In the genomic region with DNA sequence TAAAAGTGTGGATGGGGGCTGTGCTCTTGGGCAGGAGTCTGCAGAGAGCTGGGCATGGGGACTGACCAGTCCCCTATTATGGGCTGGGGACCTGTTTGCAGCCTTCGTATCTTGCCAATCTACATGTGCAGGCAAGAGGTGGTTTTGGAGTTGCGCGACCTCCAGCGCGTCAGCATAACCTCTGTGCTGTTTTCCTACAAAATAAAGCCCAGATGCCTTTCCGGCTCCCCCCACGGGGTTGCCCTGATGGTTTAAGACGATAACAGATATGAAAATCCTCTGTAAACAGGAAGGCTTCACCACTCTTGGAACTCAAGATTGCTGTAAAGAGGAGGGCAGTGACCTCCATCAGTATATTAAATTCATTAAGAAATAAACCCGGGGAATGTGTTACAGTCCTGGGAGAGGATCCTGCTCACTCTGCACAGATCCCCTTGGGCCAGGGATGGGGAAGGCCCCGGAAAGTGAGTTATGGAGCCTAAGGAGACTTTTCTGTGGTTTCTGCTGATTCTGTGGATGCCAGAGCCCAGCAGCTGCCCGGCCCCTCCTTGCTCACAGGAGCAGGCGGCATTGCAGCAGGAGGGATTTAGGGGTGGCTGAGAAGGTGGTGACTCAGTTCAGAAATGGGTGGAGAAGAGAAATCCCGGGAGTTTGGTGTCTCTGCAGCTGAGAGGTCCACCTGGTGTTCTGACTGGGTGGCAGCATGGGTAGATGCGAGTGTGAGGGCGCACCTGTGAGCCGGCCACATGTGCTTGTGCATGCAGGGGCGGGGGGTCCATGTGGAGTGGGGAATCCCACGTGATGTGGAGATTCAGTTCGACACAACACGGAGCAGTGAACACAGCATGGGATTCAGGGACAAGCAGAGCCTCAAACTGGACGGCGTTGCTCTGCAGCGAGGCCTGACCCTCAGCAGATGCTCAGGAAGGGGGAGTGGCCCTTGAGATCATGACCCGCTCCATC, we compare ENCODE assay signal across 24 cellular contexts. TPM values are rescaled to one million over a fixed set of nuclear protein-coding genes. Genes with fewer than 3 reads are reported as not detected.
A peak's percentile ranks its signal among the peaks of the same experiment; 100 is the strongest.
DNase-seq lines count a peak whose midpoint lies in the region; ATAC-seq and TF ChIP-seq lines count a peak whose summit lies in the region.
"Had no signal": no experiment of that assay in that cellular context is flagged by ENCODE, and none has a peak within 500 bp of the region (broad histone marks: within the 10 kb centered on the region; RNA-seq: fewer than 3 reads in every experiment).

No MANE protein-coding gene starts in this region.

- no peak overlapping the region for H3K56ac ChIP-seq in mesendoderm (ENCODE audit: low read length)

- H3K36me3 Mint-ChIP-seq in stimulated activated naive B cell treated with anti-CD40 and anti-IgM and Interleukin-4, amounts not matched to agents 10 μg/mL and 1 μg/mL and 100 μg/mL, for 72 hours = no peaks in the 10 kb centered on the region
- H3K36me3 Mint-ChIP-seq: immature natural killer cell; natural killer cell treated with Interleukin-12 subunit alpha and Interleukin-12 subunit beta and Interleukin-15 and Interleukin-18, amount 100 ng/mL, for 72 hours had no signal

- no peak for TF ChIP-seq CTCF in NB4 (IDR thresholded peaks at IDR 0.05; ENCODE audit: low read depth, low read length)
- peak; percentile 18; the same call in 1 of the 2 replicates for TF ChIP-seq CTCF in VCaP (conservative IDR thresholded peaks at IDR 0.05)

- H3K4me3 ChIP-seq in GM23248 (no peak overlapping the region), NB4 (ENCODE audit: low read depth, low read length) (no peak overlapping the region), mesendoderm (ENCODE audit: low read length) (no peak overlapping the region)
- H3K4me3 ChIP-seq: ascending aorta, psoas muscle, stomach, vagina had no signal

- no peaks in the 10 kb centered on the region for H3K79me2 ChIP-seq in GM23248 (ENCODE audit: insufficient read depth)
- H3K79me2 ChIP-seq in mesendoderm (ENCODE audit: control insufficient read depth, insufficient read depth, low read length) = no peaks in the 10 kb centered on the region

- H2AFZ ChIP-seq in GM23248 = no peak overlapping the region

- H3K23ac ChIP-seq in mesendoderm (ENCODE audit: low read length) = no peak overlapping the region

- 66 to 68% methylated on average over 23 to 24 of the region's 24 CpGs for WGBS in GM23248 (ENCODE audit: low coverage in 1 of 2, low lambda C conversion rate in 2 of 2, missing lambda C conversion rate in 2 of 2), 2 experiments
- WGBS in mesendoderm (ENCODE audit: extremely low coverage, insufficient coverage, low lambda C conversion rate) = no CpG with 5 or more reads among the region's 24 CpGs

- no peaks in the 10 kb centered on the region for H3K4me1 ChIP-seq in GM23248 (ENCODE audit: insufficient read depth)
- no peaks in the 10 kb centered on the region for H3K4me1 ChIP-seq in mesendoderm (ENCODE audit: control insufficient read depth, low read depth, low read length)
- H3K4me1 ChIP-seq: ascending aorta, psoas muscle, stomach, vagina had no signal

- H3K4me2 ChIP-seq in GM23248 (ENCODE audit: unreplicated experiment) (no peak overlapping the region), mesendoderm (ENCODE audit: low read length) (no peak overlapping the region)

- no peaks in the 10 kb centered on the region for H4K20me1 ChIP-seq in GM23248 (ENCODE audit: insufficient read depth)

- H3K4me1 Mint-ChIP-seq in stimulated activated naive B cell treated with anti-CD40 and anti-IgM and Interleukin-4, amounts not matched to agents 10 μg/mL and 1 μg/mL and 100 μg/mL, for 72 hours = peaks cover 0 to 6% of the 10 kb centered on the region in 2 donors
- H3K4me1 Mint-ChIP-seq: activated T-helper 17 cell treated with anti-CD3 and anti-CD28 coated beads, Interleukin-2, amount 50 U/mL, for 72 hours; immature natural killer cell had no signal

- H3K27ac ChIP-seq in GM23248 = no peak overlapping the region
- peak overlapping the region; percentile 10; the same call in 1 of the 2 replicates for H3K27ac ChIP-seq in VCaP
- no peak overlapping the region for H3K27ac ChIP-seq in mesendoderm (ENCODE audit: low read depth, low read length)
- H3K27ac ChIP-seq: ascending aorta, psoas muscle, stomach, vagina had no signal

- no peak overlapping the region for H4K8ac ChIP-seq in mesendoderm (ENCODE audit: low read depth, low read length)

- H3K4me3 Mint-ChIP-seq in stimulated activated naive B cell treated with anti-CD40 and anti-IgM and Interleukin-4, amounts not matched to agents 10 μg/mL and 1 μg/mL and 100 μg/mL, for 72 hours = no peak overlapping the region
- H3K4me3 Mint-ChIP-seq: activated T-helper 17 cell treated with anti-CD3 and anti-CD28 coated beads, Interleukin-2, amount 50 U/mL, for 72 hours; immature natural killer cell; natural killer cell treated with Interleukin-12 subunit alpha and Interleukin-12 subunit beta and Interleukin-15 and Interleukin-18, amount 100 ng/mL, for 72 hours had no signal

- H3K36me3 ChIP-seq in GM23248 (ENCODE audit: low read depth) = no peaks in the 10 kb centered on the region
- H3K36me3 ChIP-seq in mesendoderm (ENCODE audit: control insufficient read depth, insufficient read depth, low read length) = no peaks in the 10 kb centered on the region
- H3K36me3 ChIP-seq: ascending aorta, stomach, vagina had no signal

- H3K27me3 Mint-ChIP-seq in stimulated activated naive B cell treated with anti-CD40 and anti-IgM and Interleukin-4, amounts not matched to agents 10 μg/mL and 1 μg/mL and 100 μg/mL, for 72 hours = peaks cover 19 to 32% of the 10 kb centered on the region in 2 donors
- H3K27me3 Mint-ChIP-seq: activated T-helper 17 cell treated with anti-CD3 and anti-CD28 coated beads, Interleukin-2, amount 50 U/mL, for 72 hours had no signal

- H3K4ac ChIP-seq in mesendoderm (ENCODE audit: low read depth, low read length) = no peak overlapping the region

- H4K5ac ChIP-seq in mesendoderm (ENCODE audit: low read length) = no peak overlapping the region

- no peak overlapping the region for H3K18ac ChIP-seq in mesendoderm (ENCODE audit: low read length)

- H2BK120ac ChIP-seq in mesendoderm (ENCODE audit: low read depth, low read length) = no peak overlapping the region

- no peak for TF ChIP-seq POLR2A in NB4 (IDR thresholded peaks at IDR 0.05; ENCODE audit: extremely low read depth, insufficient read length)

- H3K9me3 ChIP-seq in GM23248 (ENCODE audit: low read depth) = no peaks in the 10 kb centered on the region
- H3K9me3 ChIP-seq: ascending aorta, psoas muscle, stomach, vagina had no signal

- in situ Hi-C loops in GM23248 (cut with MboI) = loop anchor here (25.0 kb wide), 1 partner anchor 434 kb away; no protein-coding TSS in a partner anchor

- no peak overlapping the region for H3K9ac ChIP-seq in GM23248
- H3K9ac ChIP-seq in mesendoderm (ENCODE audit: low read length) = no peak overlapping the region

- no peaks in the 10 kb centered on the region for H3K79me1 ChIP-seq in mesendoderm (ENCODE audit: low read length)

- H2BK15ac ChIP-seq in mesendoderm (replicated peaks; ENCODE audit: low read depth) = no peak overlapping the region

- H3K9me3 Mint-ChIP-seq in stimulated activated naive B cell treated with anti-CD40 and anti-IgM and Interleukin-4, amounts not matched to agents 10 μg/mL and 1 μg/mL and 100 μg/mL, for 72 hours = no peaks in the 10 kb centered on the region
- H3K9me3 Mint-ChIP-seq: activated T-helper 17 cell treated with anti-CD3 and anti-CD28 coated beads, Interleukin-2, amount 50 U/mL, for 72 hours; immature natural killer cell; natural killer cell treated with Interleukin-12 subunit alpha and Interleukin-12 subunit beta and Interleukin-15 and Interleukin-18, amount 100 ng/mL, for 72 hours had no signal

- H3K27me3 ChIP-seq in GM23248 (replicated peaks; ENCODE audit: insufficient read depth) = no peaks in the 10 kb centered on the region
- no peaks in the 10 kb centered on the region for H3K27me3 ChIP-seq in mesendoderm (ENCODE audit: insufficient read depth, low read length, poor library complexity)
- H3K27me3 ChIP-seq: ascending aorta, vagina had no signal

- DNase-seq in GM23248 = peak; percentile 20
- peak; percentile 31 for DNase-seq in NB4 (ENCODE audit: low read depth)
- DNase-seq in myocyte (ENCODE audit: low read depth) = peak; percentile 65
- DNase-seq in stimulated activated naive B cell treated with anti-CD40 and anti-IgM and Interleukin-4, amounts not matched to agents 10 μg/mL and 1 μg/mL and 100 μg/mL, for 72 hours = no peak
- DNase-seq in NCI-H1048 (lab: John Stamatoyannopoulos, UW) = no peak
- no peak for DNase-seq in mesendoderm
- DNase-seq: activated CD4-positive, CD25-positive, alpha-beta regulatory T cell; immature natural killer cell; IMR-90; NCI-H1436; psoas muscle; stimulated activated CD4-positive, alpha-beta T cell treated with anti-CD3 and anti-CD28 coated beads, Interleukin-15, amount 100 ng/mL, for 24 hours; stomach had no signal

- no peaks in the 10 kb centered on the region for H3K9me2 ChIP-seq in GM23248 (ENCODE audit: insufficient read depth)

- H2AK5ac ChIP-seq in mesendoderm (ENCODE audit: low read length) = no peak overlapping the region

- no peak overlapping the region for H2BK5ac ChIP-seq in mesendoderm (ENCODE audit: low read length)

- ATAC-seq in stimulated activated naive B cell treated with anti-CD40 and anti-IgM and Interleukin-4, amounts not matched to agents 10 μg/mL and 1 μg/mL and 100 μg/mL, for 72 hours (replicated peaks) = no peak
- no peak for ATAC-seq in GM21390 (IDR thresholded peaks at IDR 0.05; ENCODE audit: unreplicated experiment)
- ATAC-seq: activated T-helper 17 cell treated with anti-CD3 and anti-CD28 coated beads, Interleukin-2, amount 50 U/mL, for 72 hours; natural killer cell treated with Interleukin-12 subunit alpha and Interleukin-12 subunit beta and Interleukin-15 and Interleukin-18, amount 100 ng/mL, for 72 hours; psoas muscle had no signal

- H3F3A ChIP-seq in GM23248 (ENCODE audit: insufficient read depth) = no peaks in the 10 kb centered on the region

- no peak overlapping the region for H3K27ac Mint-ChIP-seq in stimulated activated naive B cell treated with anti-CD40 and anti-IgM and Interleukin-4, amounts not matched to agents 10 μg/mL and 1 μg/mL and 100 μg/mL, for 72 hours
- H3K27ac Mint-ChIP-seq: activated T-helper 17 cell treated with anti-CD3 and anti-CD28 coated beads, Interleukin-2, amount 50 U/mL, for 72 hours; natural killer cell treated with Interleukin-12 subunit alpha and Interleukin-12 subunit beta and Interleukin-15 and Interleukin-18, amount 100 ng/mL, for 72 hours had no signal

RNA-seq across cellular contexts. Expression of gene SPPL2C, which starts 16.2 kb away (rescaled TPM):
- total RNA-seq in GM23248 (2014; rRNA removed; shearing (Covaris generic)) = not detected in 2 replicates
- polyA plus RNA-seq in GM23248 (2016; fragmentation: Nextera tagmentation; extraction: Ambion mirVana) = not detected in 2 replicates
- total RNA-seq in myocyte = not detected in 2 replicates
- not detected for polyA plus RNA-seq in myocyte (2012)
- not detected for polyA plus RNA-seq in mesendoderm (2013, experiment 1 of 2)
- polyA plus RNA-seq in mesendoderm (2013, experiment 2 of 2) = not detected
- total RNA-seq: activated CD8-positive, alpha-beta memory T cell treated with anti-CD3 and anti-CD28 coated beads for 36 hours; activated T-helper 17 cell treated with anti-CD3 and anti-CD28 coated beads, Interleukin-2, amount 50 U/mL, for 72 hours; ascending aorta; endothelial cell of umbilical vein; glomerular endothelial cell; IMR-90; lung microvascular endothelial cell; natural killer cell treated with Interleukin-12 subunit alpha and Interleukin-12 subunit beta and Interleukin-15 and Interleukin-18, amount 100 ng/mL, for 72 hours; NCI-H460; psoas muscle; stomach; vagina had no signal
- polyA plus RNA-seq: endothelial cell of umbilical vein, immature natural killer cell, IMR-90, psoas muscle, stomach had no signal

RNA-seq across cellular contexts. Expression of gene CRHR1, which starts 44.3 kb away (rescaled TPM):
- not detected in 2 replicates for total RNA-seq in GM23248 (2014; rRNA removed; shearing (Covaris generic))
- polyA plus RNA-seq in GM23248 (2016; fragmentation: Nextera tagmentation; extraction: Ambion mirVana) = not detected in 2 replicates
- total RNA-seq in myocyte = 0.36 TPM in 1 of 2 replicates, not detected in the other
- 0.24 TPM for polyA plus RNA-seq in myocyte (2012)
- 0.13 TPM for polyA plus RNA-seq in mesendoderm (2013, experiment 1 of 2)
- polyA plus RNA-seq in mesendoderm (2013, experiment 2 of 2) = 0.14 TPM
- total RNA-seq: activated CD8-positive, alpha-beta memory T cell treated with anti-CD3 and anti-CD28 coated beads for 36 hours; ascending aorta; endothelial cell of umbilical vein; glomerular endothelial cell; IMR-90; lung microvascular endothelial cell; natural killer cell treated with Interleukin-12 subunit alpha and Interleukin-12 subunit beta and Interleukin-15 and Interleukin-18, amount 100 ng/mL, for 72 hours; NCI-H460; stomach had no signal
- polyA plus RNA-seq: endothelial cell of umbilical vein, immature natural killer cell, IMR-90, stomach had no signal

Comparison
In these comparisons a context has a peak if more than half of its experiments do, and no peak if none do; other contexts are left out.
1. DNase-seq: peak in GM23248 (single experiment), NB4 (single experiment) and myocyte (single experiment); none in stimulated activated naive B cell treated with anti-CD40 and anti-IgM and Interleukin-4, amounts not matched to agents 10 μg/mL and 1 μg/mL and 100 μg/mL, for 72 hours (single experiment), NCI-H1048 (single experiment) and mesendoderm (single experiment).